14 cellular contexts compared by ENCODE assay signal in the genomic region with DNA sequence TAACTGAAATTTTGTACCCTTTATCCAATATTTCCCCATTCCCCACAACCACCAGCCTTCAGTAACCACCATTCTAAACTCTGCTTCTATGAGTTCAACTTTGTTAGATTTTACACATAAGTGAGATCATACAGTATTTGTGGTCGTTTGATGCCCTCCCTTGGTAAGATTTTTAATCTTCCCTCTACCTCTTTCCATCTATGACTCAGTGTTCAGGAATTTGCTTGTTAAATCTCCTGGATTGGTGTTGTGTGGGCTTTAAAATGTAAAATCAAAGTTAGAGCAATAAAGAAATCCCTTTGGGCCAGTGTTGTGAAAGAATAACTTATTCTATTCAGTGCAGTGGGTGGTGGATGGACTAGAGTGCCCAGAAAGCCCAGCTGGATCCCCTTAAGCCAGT. TPM values are rescaled to one million over a fixed set of nuclear protein-coding genes. Genes with fewer than 3 reads are reported as not detected.
DNase-seq lines count a peak whose midpoint lies in the region; ATAC-seq and TF ChIP-seq lines count a peak whose summit lies in the region.
"Had no signal": no experiment of that assay in that cellular context is flagged by ENCODE, and none has a peak within 500 bp of the region (broad histone marks: within the 10 kb centered on the region; RNA-seq: fewer than 3 reads in every experiment).

No MANE protein-coding gene starts in this region.

- H4K20me1 ChIP-seq in GM23338 (replicated peaks; ENCODE audit: insufficient read depth) (no peaks in the 10 kb centered on the region), osteoblast (ENCODE audit: insufficient read depth, low read length) (peaks cover 3% of the 10 kb centered on the region)

- H3K27ac Mint-ChIP-seq in GM23338 = no peak overlapping the region
- H3K27ac Mint-ChIP-seq in endodermal cell = peak overlapping the region; percentile 78
- H3K27ac Mint-ChIP-seq in activated CD4-positive, alpha-beta T cell treated with anti-CD3 and anti-CD28 coated beads, Interleukin-2, amount 10 ng/mL, durations not matched to agents 24 days and 14 days = no peak overlapping the region
- H3K27ac Mint-ChIP-seq: naive B cell; stimulated activated effector memory CD8-positive, alpha-beta T cell treated with anti-CD3 and anti-CD28 coated beads, Interleukin-12 subunit alpha, Interleukin-12 subunit beta, amount 100 ng/mL, for 72 hours had no signal

- intact Hi-C loops in activated CD4-positive, alpha-beta T cell treated with anti-CD3 and anti-CD28 coated beads, Interleukin-2, amount 10 ng/mL, durations not matched to agents 24 days and 14 days (cut with micrococcal nuclease) = no loop called here
- intact Hi-C loops in spleen (cut with DNase I; ENCODE audit: low total_unique reads) = no loop called here

- TF ChIP-seq CTCF in GM23338 (conservative IDR thresholded peaks at IDR 0.05; ENCODE audit: low read depth in 2 of 2) = no peak
- no peak for TF ChIP-seq CTCF in endodermal cell (conservative IDR thresholded peaks at IDR 0.05)
- peak; percentile 31 for TF ChIP-seq CTCF in osteoblast (IDR thresholded peaks at IDR 0.05; ENCODE audit: extremely low read depth, low read depth, low read length)
- TF ChIP-seq CTCF in spleen (IDR thresholded peaks at IDR 0.05 in 8 of 11, conservative IDR thresholded peaks at IDR 0.05 in 3 of 11) = no peak

- H3K36me3 ChIP-seq in GM23338 (ENCODE audit: insufficient read depth) (no peaks in the 10 kb centered on the region), endodermal cell (ENCODE audit: control insufficient read depth, insufficient read depth, low read length) (no peaks in the 10 kb centered on the region), osteoblast (ENCODE audit: insufficient read depth, low read length) (no peaks in the 10 kb centered on the region), spleen (no peaks in the 10 kb centered on the region)

- H3K4me2 ChIP-seq in GM23338 = no peak overlapping the region
- no peak overlapping the region for H3K4me2 ChIP-seq in osteoblast (ENCODE audit: insufficient read depth, low read length)

- TF ChIP-seq POLR2A in spleen (IDR thresholded peaks at IDR 0.05) = no peak

- H3K9me3 Mint-ChIP-seq in GM23338 = no peaks in the 10 kb centered on the region
- H3K9me3 Mint-ChIP-seq in endodermal cell = peaks cover 33% of the 10 kb centered on the region
- H3K9me3 Mint-ChIP-seq in activated CD4-positive, alpha-beta T cell treated with anti-CD3 and anti-CD28 coated beads, Interleukin-2, amount 10 ng/mL, durations not matched to agents 24 days and 14 days = no peaks in the 10 kb centered on the region
- H3K9me3 Mint-ChIP-seq: activated T-cell treated with anti-CD3 and anti-CD28 coated beads, Interleukin-2, amount 50 U/mL, for 4 hours; naive B cell; stimulated activated effector memory CD8-positive, alpha-beta T cell treated with anti-CD3 and anti-CD28 coated beads, Interleukin-12 subunit alpha, Interleukin-12 subunit beta, amount 100 ng/mL, for 72 hours had no signal

- DNase-seq in GM23338 (ENCODE audit: low spot score) (peak; percentile 14), RKO (ENCODE audit: low spot score) (peak; percentile 44), endodermal cell (no peak), osteoblast (ENCODE audit: insufficient read length, low spot score, missing footprints) (peak; percentile 52), NCI-H510A (lab: John Stamatoyannopoulos, UW) (no peak), spleen (no peak)
- no peak for DNase-seq in activated CD4-positive, alpha-beta T cell treated with anti-CD3 and anti-CD28 coated beads, Interleukin-2, amount 10 ng/mL, durations not matched to agents 24 days and 14 days
- DNase-seq: activated T-cell treated with anti-CD3 and anti-CD28 coated beads, Interleukin-2, amount 50 U/mL, for 4 hours; DMS79; naive B cell; stimulated activated CD4-positive, alpha-beta T cell treated with anti-CD3 and anti-CD28 coated beads, Interleukin-15, amount 100 ng/mL, for 24 hours had no signal

- no peaks in the 10 kb centered on the region for H3K9me2 ChIP-seq in GM23338 (ENCODE audit: insufficient read depth)

- no peak overlapping the region for H3K9ac ChIP-seq in endodermal cell (ENCODE audit: extremely low read depth, low read length, poor library complexity, severe bottlenecking)

- H2AFZ ChIP-seq in GM23338 (no peak overlapping the region), osteoblast (ENCODE audit: low read length) (no peak overlapping the region)

- no peak for ATAC-seq in GM23338
- ATAC-seq in GM21529 (IDR thresholded peaks at IDR 0.05; ENCODE audit: unreplicated experiment) = no peak
- ATAC-seq: activated T-cell treated with anti-CD3 and anti-CD28 coated beads, Interleukin-2, amount 50 U/mL, for 4 hours; stimulated activated effector memory CD8-positive, alpha-beta T cell treated with anti-CD3 and anti-CD28 coated beads, Interleukin-12 subunit alpha, Interleukin-12 subunit beta, amount 100 ng/mL, for 72 hours had no signal

- peaks cover 4% of the 10 kb centered on the region; the same call in 1 of the 3 replicates for H3K4me1 Mint-ChIP-seq in GM23338
- H3K4me1 Mint-ChIP-seq in endodermal cell = peaks cover 4% of the 10 kb centered on the region
- H3K4me1 Mint-ChIP-seq in activated CD4-positive, alpha-beta T cell treated with anti-CD3 and anti-CD28 coated beads, Interleukin-2, amount 10 ng/mL, durations not matched to agents 24 days and 14 days = no peaks in the 10 kb centered on the region
- H3K4me1 Mint-ChIP-seq: naive B cell had no signal

- no peaks in the 10 kb centered on the region for H3K4me1 ChIP-seq in GM23338 (ENCODE audit: insufficient read depth)
- no peaks in the 10 kb centered on the region for H3K4me1 ChIP-seq in endodermal cell (ENCODE audit: control insufficient read depth, insufficient read depth, low read length)
- H3K4me1 ChIP-seq in osteoblast (ENCODE audit: insufficient read depth, low read length) = peaks cover 3% of the 10 kb centered on the region
- H3K4me1 ChIP-seq in spleen = no peaks in the 10 kb centered on the region

- no peak overlapping the region for H3K4me3 Mint-ChIP-seq in GM23338
- H3K4me3 Mint-ChIP-seq in endodermal cell = no peak overlapping the region
- no peak overlapping the region for H3K4me3 Mint-ChIP-seq in activated CD4-positive, alpha-beta T cell treated with anti-CD3 and anti-CD28 coated beads, Interleukin-2, amount 10 ng/mL, durations not matched to agents 24 days and 14 days
- H3K4me3 Mint-ChIP-seq: activated T-cell treated with anti-CD3 and anti-CD28 coated beads, Interleukin-2, amount 50 U/mL, for 4 hours; naive B cell; stimulated activated effector memory CD8-positive, alpha-beta T cell treated with anti-CD3 and anti-CD28 coated beads, Interleukin-12 subunit alpha, Interleukin-12 subunit beta, amount 100 ng/mL, for 72 hours had no signal

- H3K36me3 Mint-ChIP-seq in GM23338 (ENCODE audit: low read depth) (no peaks in the 10 kb centered on the region; the same call in 2 of the 3 replicates), endodermal cell (ENCODE audit: low read depth) (no peaks in the 10 kb centered on the region)
- no peaks in the 10 kb centered on the region for H3K36me3 Mint-ChIP-seq in activated CD4-positive, alpha-beta T cell treated with anti-CD3 and anti-CD28 coated beads, Interleukin-2, amount 10 ng/mL, durations not matched to agents 24 days and 14 days (ENCODE audit: low read depth)
- H3K36me3 Mint-ChIP-seq: naive B cell; stimulated activated effector memory CD8-positive, alpha-beta T cell treated with anti-CD3 and anti-CD28 coated beads, Interleukin-12 subunit alpha, Interleukin-12 subunit beta, amount 100 ng/mL, for 72 hours had no signal

- H3K9me3 ChIP-seq in endodermal cell (ENCODE audit: control insufficient read depth, low read length) = no peaks in the 10 kb centered on the region
- no peaks in the 10 kb centered on the region for H3K9me3 ChIP-seq in osteoblast (ENCODE audit: low read depth, low read length)
- H3K9me3 ChIP-seq in spleen = no peaks in the 10 kb centered on the region

- no peaks in the 10 kb centered on the region for H3K79me2 ChIP-seq in GM23338 (replicated peaks; ENCODE audit: insufficient read depth)
- H3K79me2 ChIP-seq in osteoblast (ENCODE audit: insufficient read depth, low read length) = no peaks in the 10 kb centered on the region

- no peaks in the 10 kb centered on the region for H3K27me3 ChIP-seq in GM23338 (ENCODE audit: insufficient read depth)
- no peaks in the 10 kb centered on the region for H3K27me3 ChIP-seq in endodermal cell (ENCODE audit: control insufficient read depth, insufficient read depth, low read length, poor library complexity, severe bottlenecking)
- H3K27me3 ChIP-seq in osteoblast (ENCODE audit: insufficient read depth, low read length) = peaks cover 6% of the 10 kb centered on the region
- H3K27me3 ChIP-seq in spleen (replicated peaks in 1 of 7) = no peaks in the 10 kb centered on the region

- H3K27me3 Mint-ChIP-seq in GM23338 (ENCODE audit: insufficient read depth, low read depth, poor library complexity) = no peaks in the 10 kb centered on the region
- H3K27me3 Mint-ChIP-seq in endodermal cell (ENCODE audit: insufficient read depth) = peaks cover 2% of the 10 kb centered on the region
- H3K27me3 Mint-ChIP-seq in activated CD4-positive, alpha-beta T cell treated with anti-CD3 and anti-CD28 coated beads, Interleukin-2, amount 10 ng/mL, durations not matched to agents 24 days and 14 days = no peaks in the 10 kb centered on the region

- no peaks in the 10 kb centered on the region for H3F3A ChIP-seq in GM23338 (replicated peaks; ENCODE audit: low read depth)

- no peak overlapping the region for H3K27ac ChIP-seq in GM23338 (ENCODE audit: low read depth)
- H3K27ac ChIP-seq in endodermal cell (ENCODE audit: low read depth, low read length) = no peak overlapping the region
- no peak overlapping the region for H3K27ac ChIP-seq in osteoblast (ENCODE audit: low read depth, low read length)
- H3K27ac ChIP-seq in spleen = no peak overlapping the region
- H3K27ac ChIP-seq: coronary artery had no signal

- H3K4me3 ChIP-seq in GM23338 (no peak overlapping the region), endodermal cell (ENCODE audit: low read length) (no peak overlapping the region), osteoblast (ENCODE audit: insufficient read depth, low read length) (no peak overlapping the region), spleen (no peak overlapping the region)
- H3K4me3 ChIP-seq: coronary artery had no signal

- WGBS in endodermal cell (ENCODE audit: insufficient coverage in 1 of 2, insufficient read length in 1 of 2), 2 experiments = 80% methylated on average over 1 of the region's 1 CpG; no CpG with 5 or more reads in 1 of the 2 experiments
- WGBS in spleen, 5 donors = 20 to 56% (median 50%) methylated on average over 1 of the region's 1 CpG

RNA-seq across cellular contexts. Expression of a gene that starts 37.4 kb away (rescaled TPM):
- 22.0 and 27.9 TPM in 2 replicates for total RNA-seq in GM23338 (2014; rRNA removed; shearing (Covaris generic))
- polyA plus RNA-seq in GM23338 (2016; fragmentation: Nextera tagmentation; extraction: Ambion mirVana) (11.1 and 12.3 TPM in 2 replicates), spleen (1 to 10 TPM in 1 of 3 donors, under 1 TPM in 2; 0.41 to 1.1 (median 0.97) TPM)
- total RNA-seq in endodermal cell (10 to 100 TPM in 1 of 2 donors, 1 to 10 TPM in 1; 9.1 to 11.6 TPM), osteoblast (11.6 and 15.6 TPM in 2 replicates), spleen (1 to 10 TPM; 2.6 to 4.4 (median 4.2) TPM)
- 71.0 TPM for polyA plus RNA-seq in endodermal cell (2013, experiment 1 of 2)
- polyA plus RNA-seq in endodermal cell (2013, experiment 2 of 2) = 68.8 TPM
- total RNA-seq in activated CD4-positive, alpha-beta T cell treated with anti-CD3 and anti-CD28 coated beads, Interleukin-2, amount 10 ng/mL, durations not matched to agents 24 days and 14 days = 0.40 and 0.58 TPM in 2 replicates

Comparison
In these comparisons a context has a peak if more than half of its experiments do, and no peak if none do; other contexts are left out.
1. DNase-seq: peak in GM23338 (single experiment), RKO (single experiment) and osteoblast (single experiment); none in endodermal cell (single experiment), NCI-H510A (single experiment), activated CD4-positive, alpha-beta T cell treated with anti-CD3 and anti-CD28 coated beads, Interleukin-2, amount 10 ng/mL, durations not matched to agents 24 days and 14 days (single experiment) and spleen (single experiment).